Comparison of ENCODE assay signal across 12 cellular contexts in genomic region chr21:38798481-38798882, GRCh38. TPM values are rescaled to one million over a fixed set of nuclear protein-coding genes. Genes with fewer than 3 reads are reported as not detected.
A peak's percentile ranks its signal among the peaks of the same experiment; 100 is the strongest.
DNase-seq lines count a peak whose midpoint lies in the region; ATAC-seq, FAIRE-seq and TF ChIP-seq lines count a peak whose summit lies in the region.
"Had no signal": no experiment of that assay in that cellular context is flagged by ENCODE, and none has a peak within 500 bp of the region (broad histone marks: within the 10 kb centered on the region; RNA-seq: fewer than 3 reads in every experiment).

No MANE protein-coding gene starts in this region.

- no peak overlapping the region for H2AK5ac ChIP-seq in neuronal stem cell (ENCODE audit: low read depth, low read length)

- H2BK12ac ChIP-seq in neuronal stem cell (ENCODE audit: low read length), result no peak overlapping the region

- H3K27me3 ChIP-seq in GM12878 (replicated peaks in 1 of 2; ENCODE audit: control insufficient read depth in 2 of 2, insufficient read depth in 2 of 2, low read length in 1 of 2) (no peaks in the 10 kb centered on the region; a peak in 2 of 4 replicates), smooth muscle cell (ENCODE audit: low read depth) (no peaks in the 10 kb centered on the region), neuronal stem cell (ENCODE audit: control insufficient read depth in 3 of 3, insufficient read depth in 3 of 3, low read depth in 1 of 3, low read length in 3 of 3) (peaks cover 0 to 7% (median 0%) of the 10 kb centered on the region in 3 experiments)

- H3K18ac ChIP-seq in neuronal stem cell (ENCODE audit: low read length), result no peak overlapping the region

- H3K27ac ChIP-seq in GM12878 (ENCODE audit: control insufficient read depth, insufficient read depth) (no peak overlapping the region), smooth muscle cell (ENCODE audit: low read depth) (peak overlapping the region; percentile 90), neuronal stem cell (replicated peaks; ENCODE audit: low read length) (no peak overlapping the region)
- H3K27ac ChIP-seq: pancreas, WERI-Rb-1 had no signal

- TF ChIP-seq RAD21 in Ishikawa (IDR thresholded peaks at IDR 0.05; ENCODE audit: low read depth), result no peak
- TF ChIP-seq RAD21 in GM12878 (IDR thresholded peaks at IDR 0.05; ENCODE audit: insufficient read depth, low read depth, low read length), result no peak

- TF ChIP-seq EP300 in Ishikawa (IDR thresholded peaks at IDR 0.05; ENCODE audit: borderline replicate concordance) (peak; percentile 34; the same call in 1 of the 2 replicates), GM12878 (IDR thresholded peaks at IDR 0.05; ENCODE audit: borderline replicate concordance in 1 of 2, control insufficient read depth in 1 of 2, low read depth in 2 of 2, low read length in 2 of 2) (no peak)

- no peak overlapping the region for H2AFZ ChIP-seq in GM12878 (ENCODE audit: control insufficient read depth, low read depth, low read length)
- H2AFZ ChIP-seq in smooth muscle cell (ENCODE audit: low read depth), result no peak overlapping the region
- no peak overlapping the region for H2AFZ ChIP-seq in neuronal stem cell (ENCODE audit: low read length)

- FAIRE-seq in GM12878 (lab: Jason Lieb, UNC), result no peak
- FAIRE-seq: pancreas had no signal

- H2BK120ac ChIP-seq in neuronal stem cell (ENCODE audit: low read depth, low read length), result no peak overlapping the region

- BruUV-seq in GM12878 (replicated peaks; lab: Mats Ljungman, UMichigan), result no TSS peak

- TF ChIP-seq POLR2A in GM12878 (IDR thresholded peaks at IDR 0.05; ENCODE audit: low read depth, low read length), result no peak

- TF ChIP-seq CTCF in GM12878 (IDR thresholded peaks at IDR 0.05 in 2 of 3, conservative IDR thresholded peaks at IDR 0.05 in 1 of 3; ENCODE audit: control insufficient read depth in 2 of 3, extremely low read depth in 1 of 3, insufficient read depth in 1 of 3, low read depth in 3 of 3, low read length in 3 of 3) (no peak), smooth muscle cell (IDR thresholded peaks at IDR 0.05; ENCODE audit: borderline replicate concordance, insufficient read depth, poor library complexity, severe bottlenecking) (no peak)

- in situ Hi-C loops in GM12878 (cut with MboI), result no loop called here

- no peaks in the 10 kb centered on the region for H3K79me1 ChIP-seq in neuronal stem cell (ENCODE audit: low read depth, low read length)

- H3K9ac ChIP-seq in GM12878 (ENCODE audit: control insufficient read depth, insufficient read depth, low read length) (no peak overlapping the region), smooth muscle cell (ENCODE audit: low read depth) (no peak overlapping the region), neuronal stem cell (ENCODE audit: low read depth, low read length, poor library complexity) (no peak overlapping the region)

- H3K36me3 ChIP-seq in GM12878 (ENCODE audit: control insufficient read depth in 2 of 2, insufficient read depth in 2 of 2, low read length in 1 of 2), result no peaks in the 10 kb centered on the region
- no peaks in the 10 kb centered on the region for H3K36me3 ChIP-seq in smooth muscle cell (ENCODE audit: low read depth)
- no peaks in the 10 kb centered on the region for H3K36me3 ChIP-seq in neuronal stem cell (replicated peaks in 1 of 2; ENCODE audit: control insufficient read depth in 2 of 2, insufficient read depth in 2 of 2, low read length in 2 of 2)
- H3K36me3 ChIP-seq: pancreas, WERI-Rb-1 had no signal

- peak; percentile 46 to 62 for DNase-seq in activated T-cell treated with anti-CD3 and anti-CD28 coated beads, Interleukin-2, amount 50 U/mL, for 48 hours
- DNase-seq in activated T-cell treated with anti-CD3 and anti-CD28 coated beads for 4 hours (no peak), GM12878 (ENCODE audit: low read depth, low spot score) (no peak), smooth muscle cell (lab: John Stamatoyannopoulos, UW; ENCODE audit: unreplicated experiment) (no peak), NCI-H1436 treated with DMSO at 0.1 percent for 48 hours (lab: John Stamatoyannopoulos, UW) (no peak), neuronal stem cell (ENCODE audit: low spot score) (no peak)
- DNase-seq: CD8-positive, alpha-beta T cell; NCI-H446 treated with DMSO at 0.1 percent for 48 hours; WERI-Rb-1 had no signal

- CTCF ChIA-PET in GM12878 (lab: Yijun Ruan, JAX), result no interaction called here

- WGBS in GM12878 (ENCODE audit: insufficient coverage, insufficient replicate concordance, low lambda C conversion rate, missing lambda C conversion rate), result 25% methylated on average over 7 of the region's 7 CpGs
- 43% methylated on average over 7 of the region's 7 CpGs for WGBS in smooth muscle cell (ENCODE audit: low lambda C conversion rate)
- no CpG with 5 or more reads among the region's 7 CpGs for WGBS in neuronal stem cell (ENCODE audit: extremely low coverage in 2 of 2, insufficient read length in 2 of 2, insufficient replicate concordance in 1 of 2), 2 donors

- no peak overlapping the region for H4K91ac ChIP-seq in neuronal stem cell (ENCODE audit: low read depth, low read length, poor library complexity)

- H3K9me3 ChIP-seq in GM12878 (replicated peaks; ENCODE audit: control insufficient read depth, insufficient read depth, low read length) (no peaks in the 10 kb centered on the region), smooth muscle cell (replicated peaks; ENCODE audit: low read depth) (no peaks in the 10 kb centered on the region), neuronal stem cell (replicated peaks in 1 of 2; ENCODE audit: control insufficient read depth in 2 of 2, insufficient read depth in 1 of 2, low read depth in 1 of 2, low read length in 2 of 2) (peaks cover 0 to 4% of the 10 kb centered on the region in 2 donors)
- H3K9me3 ChIP-seq: pancreas had no signal

- H3K4ac ChIP-seq in neuronal stem cell (ENCODE audit: low read length), result no peak overlapping the region

- H3K4me1 ChIP-seq in GM12878 (ENCODE audit: control insufficient read depth, insufficient read depth, low read length) (peaks cover 3% of the 10 kb centered on the region; the same call in 1 of the 2 replicates), smooth muscle cell (ENCODE audit: low read depth) (peaks cover 29% of the 10 kb centered on the region), neuronal stem cell (ENCODE audit: control insufficient read depth in 2 of 2, insufficient read depth in 1 of 2, low read depth in 1 of 2, low read length in 2 of 2) (peaks cover 0 to 7% of the 10 kb centered on the region in 2 donors)

- intact Hi-C loops in GM12878 (cut with micrococcal nuclease; ENCODE audit: unreplicated experiment), result no loop called here

- H3K23ac ChIP-seq in neuronal stem cell (ENCODE audit: low read depth, low read length, poor library complexity), result no peak overlapping the region

- no peak overlapping the region for H3K14ac ChIP-seq in neuronal stem cell (ENCODE audit: low read length)

- no peak overlapping the region for H4K8ac ChIP-seq in neuronal stem cell (ENCODE audit: low read depth, low read length)

- peak; percentile 47 for ATAC-seq in GM12878
- no peak for ATAC-seq in HG03175 (IDR thresholded peaks at IDR 0.05; ENCODE audit: unreplicated experiment)
- ATAC-seq: CD8-positive, alpha-beta T cell had no signal

- H3K4me3 ChIP-seq in GM12878 (no peak overlapping the region), smooth muscle cell (no peak overlapping the region), neuronal stem cell (ENCODE audit: low read length in 2 of 2) (no peak overlapping the region)
- H3K4me3 ChIP-seq: pancreas had no signal

- H3K4me2 ChIP-seq in GM12878 (ENCODE audit: control insufficient read depth, insufficient read depth), result no peak overlapping the region
- H3K4me2 ChIP-seq in smooth muscle cell, result peak overlapping the region; percentile 72
- no peak overlapping the region for H3K4me2 ChIP-seq in neuronal stem cell (ENCODE audit: insufficient read depth, low read length, poor library complexity, severe bottlenecking)

- POLR2A ChIA-PET in GM12878 (lab: Charles Lee), result no interaction called here

- H2BK15ac ChIP-seq in neuronal stem cell (ENCODE audit: low read length), result no peak overlapping the region

- H3K79me2 ChIP-seq in GM12878 (ENCODE audit: control insufficient read depth, insufficient read depth, low read length), result no peaks in the 10 kb centered on the region
- H3K79me2 ChIP-seq in smooth muscle cell (ENCODE audit: low read depth), result no peaks in the 10 kb centered on the region

- H2BK5ac ChIP-seq in neuronal stem cell (ENCODE audit: low read length), result no peak overlapping the region

- no peaks in the 10 kb centered on the region for H4K20me1 ChIP-seq in GM12878 (ENCODE audit: control insufficient read depth, insufficient read depth)
- H4K20me1 ChIP-seq in smooth muscle cell (ENCODE audit: low read depth), result no peaks in the 10 kb centered on the region

- H3F3A ChIP-seq in smooth muscle cell (ENCODE audit: low read depth), result peaks cover 36% of the 10 kb centered on the region

- RAD21 ChIA-PET in GM12878 (lab: Charles Lee; ENCODE audit: unreplicated experiment), result no interaction called here

- SMC1A ChIA-PET in GM12878 (lab: Charles Lee; ENCODE audit: uncharacterized antibody, unreplicated experiment), result no interaction called here

TF ChIP-seq in GM12878, 131 proteins besides CTCF, POLR2A, EP300 and RAD21 (continues in another document):
- TF ChIP-seq JUNB (IDR thresholded peaks at IDR 0.05) (peak; percentile 43), KAT2A (conservative IDR thresholded peaks at IDR 0.05; ENCODE audit: control insufficient read depth, low read depth, low read length) (no peak), IRF4 (IDR thresholded peaks at IDR 0.05; ENCODE audit: low read depth, low read length) (0 out of 2 replicates have a peak, but pooled peaks have one; percentile 29), SUZ12 (IDR thresholded peaks at IDR 0.05; ENCODE audit: unreplicated experiment) (no peak)

RNA-seq across cellular contexts. Expression of gene ETS2, which starts 7.2 kb away (rescaled TPM):
- 2.2 and 2.7 TPM in 2 replicates for total RNA-seq in GM12878 (2013; cell fraction: nucleolus; rRNA removed)
- total RNA-seq in GM12878 (2014; rRNA removed) (3.1 and 3.4 TPM in 2 replicates), GM12878 (2014; rRNA removed; fragmentation: Illumina TruSeq; extraction: Trizol) (3.4 TPM in 2 replicates), GM12878 (2021) (8.6 and 10.1 TPM in 2 replicates), smooth muscle cell (77.0 and 77.7 TPM in 2 replicates)
- 1.5 TPM for polyA plus RNA-seq in GM12878 (2011; ENCODE audit: low read depth)
- polyA plus RNA-seq in GM12878 (2011; rRNA removed) (2.7 and 4.7 TPM in 2 replicates), GM12878 (2014; fragmentation: Illumina TruSeq; extraction: Trizol) (6.5 and 7.8 TPM in 2 replicates), GM12878 (2014; fragmentation: Nextera tagmentation; extraction: Ambion mirVana) (1 to 10 TPM in 1 of 2 experiments, under 1 TPM in 1; 0.52 to 1.2 TPM), GM12878 (2014; rRNA removed) (5.4 and 6.4 TPM in 2 replicates), GM12878 (2016; fragmentation: Nextera tagmentation; extraction: Ambion mirVana) (1 to 10 TPM; 3.8 to 3.9 TPM), smooth muscle cell (63.8 and 65.9 TPM in 2 replicates)
- 3.7 TPM in 2 replicates for polyA plus RNA-seq in GM12878 (2011; cell fraction: cytosol; rRNA removed)
- 8.2 and 8.8 TPM in 2 replicates for polyA plus RNA-seq in GM12878 (2011; cell fraction: nucleus; rRNA removed)
- 2.3 and 3.3 TPM in 2 replicates for polyA plus RNA-seq in GM12878 (2012)
- polyA minus RNA-seq in GM12878 (2011; rRNA and poly(A)+ RNA removed), result 3.9 and 4.6 TPM in 2 replicates
- 3.6 TPM in 2 replicates for polyA minus RNA-seq in GM12878 (2011; cell fraction: cytosol; rRNA and poly(A)+ RNA removed)
- 3.4 and 6.3 TPM in 2 replicates for polyA minus RNA-seq in GM12878 (2011; cell fraction: nucleus; rRNA and poly(A)+ RNA removed)
- polyA plus RNA-seq in neuronal stem cell (2013, experiment 1 of 2), result 16.6 TPM
- 16.6 TPM for polyA plus RNA-seq in neuronal stem cell (2013, experiment 2 of 2)

Comparison
In these comparisons a context has a peak if more than half of its experiments do, and no peak if none do; other contexts are left out.
1. DNase-seq: peak in activated T-cell treated with anti-CD3 and anti-CD28 coated beads, Interleukin-2, amount 50 U/mL, for 48 hours (2 of 2); none in activated T-cell treated with anti-CD3 and anti-CD28 coated beads for 4 hours (single experiment), GM12878 (single experiment), smooth muscle cell (single experiment), NCI-H1436 treated with DMSO at 0.1 percent for 48 hours (single experiment) and neuronal stem cell (single experiment).